In genomic region chr5:17277907-17278306, GRCh38 we compare ENCODE assay signal across 17 cellular contexts.
A peak's percentile ranks its signal among the peaks of the same experiment; 100 is the strongest.
DNase-seq lines count a peak whose midpoint lies in the region; ATAC-seq, FAIRE-seq and TF ChIP-seq lines count a peak whose summit lies in the region.
"Had no signal": no experiment of that assay in that cellular context is flagged by ENCODE, and none has a peak within 500 bp of the region (broad histone marks: within the 10 kb centered on the region; RNA-seq: fewer than 3 reads in every experiment).

No MANE protein-coding gene starts in this region.

- H3K14ac ChIP-seq in mesenchymal stem cell (ENCODE audit: low read length in 2 of 2) = no peak overlapping the region

- H3K9me3 ChIP-seq in OCI-LY3 (ENCODE audit: insufficient read depth, low read length) (no peaks in the 10 kb centered on the region), mesenchymal stem cell (ENCODE audit: control insufficient read depth, low read length) (no peaks in the 10 kb centered on the region)

- no peak overlapping the region for H3K23ac ChIP-seq in mesenchymal stem cell (ENCODE audit: low read length in 2 of 2)

- no peaks in the 10 kb centered on the region for H3K27me3 Mint-ChIP-seq in activated naive CD8-positive, alpha-beta T cell treated with anti-CD3 and anti-CD28 coated beads, Interleukin-2, amount 50 U/mL, for 24 hours
- H3K27me3 Mint-ChIP-seq: brain had no signal

- no peaks in the 10 kb centered on the region for H3K36me3 Mint-ChIP-seq in activated naive CD8-positive, alpha-beta T cell treated with anti-CD3 and anti-CD28 coated beads, Interleukin-2, amount 50 U/mL, for 24 hours (ENCODE audit: low read depth)

- H3K27me3 ChIP-seq in OCI-LY3 (ENCODE audit: low read depth, low read length) = no peaks in the 10 kb centered on the region
- no peaks in the 10 kb centered on the region for H3K27me3 ChIP-seq in mesenchymal stem cell (ENCODE audit: control insufficient read depth in 1 of 2, insufficient read depth in 1 of 2, low read length in 2 of 2)

- H4K20me1 ChIP-seq in OCI-LY3 (ENCODE audit: insufficient read depth, low read length) = peaks cover 14% of the 10 kb centered on the region; the same call in 1 of the 2 replicates

- H2BK15ac ChIP-seq in mesenchymal stem cell (ENCODE audit: low read depth, poor library complexity, severe bottlenecking) = no peak overlapping the region

- TF ChIP-seq POLR2A in GM12891 (IDR thresholded peaks at IDR 0.05; ENCODE audit: low read depth, low read length) = no peak

- ATAC-seq in GM19467 (IDR thresholded peaks at IDR 0.05; ENCODE audit: unreplicated experiment) (peak; percentile 29), HG02885 (IDR thresholded peaks at IDR 0.05; ENCODE audit: poor library complexity, unreplicated experiment) (peak; percentile 19)
- no peak for ATAC-seq in activated naive CD8-positive, alpha-beta T cell treated with anti-CD3 and anti-CD28 coated beads, Interleukin-2, amount 50 U/mL, for 24 hours

- H2BK120ac ChIP-seq in mesenchymal stem cell (ENCODE audit: low read depth, low read length) = no peak overlapping the region

- FAIRE-seq in GM12891 (lab: Jason Lieb, UNC) = peak; percentile 23
- FAIRE-seq: frontal cortex, islet of Langerhans had no signal

- no peak overlapping the region for H3K4me3 Mint-ChIP-seq in activated naive CD8-positive, alpha-beta T cell treated with anti-CD3 and anti-CD28 coated beads, Interleukin-2, amount 50 U/mL, for 24 hours
- H3K4me3 Mint-ChIP-seq: brain had no signal

- no peak overlapping the region for H3K18ac ChIP-seq in mesenchymal stem cell (ENCODE audit: low read depth in 1 of 2, low read length in 2 of 2)

- H4K8ac ChIP-seq in mesenchymal stem cell (ENCODE audit: low read length) = no peak overlapping the region

- H2AFZ ChIP-seq in OCI-LY3 (ENCODE audit: low read depth, low read length) (no peak overlapping the region), mesenchymal stem cell (ENCODE audit: low read depth, low read length) (no peak overlapping the region)

- H3K4me1 Mint-ChIP-seq in activated naive CD8-positive, alpha-beta T cell treated with anti-CD3 and anti-CD28 coated beads, Interleukin-2, amount 50 U/mL, for 24 hours = peaks cover 15% of the 10 kb centered on the region

- no peak for TF ChIP-seq CTCF in OCI-LY3 (IDR thresholded peaks at IDR 0.05; ENCODE audit: low read depth, low read length)

- no peak overlapping the region for H3K4ac ChIP-seq in mesenchymal stem cell (ENCODE audit: low read depth in 1 of 2, low read length in 2 of 2)

- H3K4me2 ChIP-seq in OCI-LY3 (ENCODE audit: low read length) = peak overlapping the region; percentile 62
- no peak overlapping the region for H3K4me2 ChIP-seq in mesenchymal stem cell (ENCODE audit: low read length, poor library complexity, severe bottlenecking)

- peaks cover 88% of the 10 kb centered on the region for H3K4me1 ChIP-seq in OCI-LY3 (ENCODE audit: low read length)
- H3K4me1 ChIP-seq in mesenchymal stem cell (ENCODE audit: control insufficient read depth, insufficient read depth, low read depth, low read length) = no peaks in the 10 kb centered on the region

- DNase-seq in GM12891 (ENCODE audit: insufficient read length, low spot score) = no peak
- no peak for DNase-seq in activated naive CD8-positive, alpha-beta T cell treated with anti-CD3 and anti-CD28 coated beads, Interleukin-2, amount 50 U/mL, for 24 hours
- no peak for DNase-seq in mesenchymal stem cell
- DNase-seq in activated T-cell treated with anti-CD3 and anti-CD28 coated beads for 4 hours = no peak
- DNase-seq in RKO (ENCODE audit: low spot score) = no peak
- DNase-seq: activated CD4-positive, alpha-beta T cell treated with anti-CD3 and anti-CD28 coated beads, Interleukin-2, amount 50 U/mL, for 1 hour; activated effector memory CD4-positive, alpha-beta T cell treated with Interleukin-2 at 50 U/mL for 16 hours; DMS153; NCI-H2171; OCI-M1; stimulated activated CD4-positive, alpha-beta T cell treated with anti-CD3 and anti-CD28 coated beads, Interleukin-2, amount 100 ng/mL, for 24 hours had no signal

- peaks cover 63% of the 10 kb centered on the region for H3K79me2 ChIP-seq in OCI-LY3 (ENCODE audit: low read length)

- no peak overlapping the region for H4K91ac ChIP-seq in mesenchymal stem cell (ENCODE audit: low read length)

- peak overlapping the region; percentile 93 for H3K27ac ChIP-seq in OCI-LY3 (ENCODE audit: low read length)
- no peak overlapping the region for H3K27ac ChIP-seq in mesenchymal stem cell (ENCODE audit: low read length, poor library complexity, severe bottlenecking)

- no peak overlapping the region for H3K27ac Mint-ChIP-seq in activated naive CD8-positive, alpha-beta T cell treated with anti-CD3 and anti-CD28 coated beads, Interleukin-2, amount 50 U/mL, for 24 hours

- H3K36me3 ChIP-seq in OCI-LY3 (replicated peaks; ENCODE audit: low read depth, low read length) (peaks cover 23% of the 10 kb centered on the region), mesenchymal stem cell (ENCODE audit: control insufficient read depth in 1 of 2, insufficient read depth in 2 of 2, low read depth in 1 of 2, low read length in 2 of 2) (peaks cover 22 to 51% of the 10 kb centered on the region in 2 experiments)

- H3K9ac ChIP-seq in OCI-LY3 (ENCODE audit: low read length) (peak overlapping the region; percentile 58), mesenchymal stem cell (ENCODE audit: low read length) (no peak overlapping the region)

- H2AK5ac ChIP-seq in mesenchymal stem cell (ENCODE audit: low read length, severe bottlenecking) = no peak overlapping the region

- H3K79me1 ChIP-seq in mesenchymal stem cell (replicated peaks; ENCODE audit: low read length, poor library complexity, severe bottlenecking) = peaks cover 18% of the 10 kb centered on the region

- H2BK5ac ChIP-seq in mesenchymal stem cell (ENCODE audit: low read depth, low read length, poor library complexity, severe bottlenecking) = no peak overlapping the region

- no peaks in the 10 kb centered on the region for H3K9me3 Mint-ChIP-seq in activated naive CD8-positive, alpha-beta T cell treated with anti-CD3 and anti-CD28 coated beads, Interleukin-2, amount 50 U/mL, for 24 hours

- WGBS in mesenchymal stem cell = 100% methylated on average over 5 of the region's 5 CpGs

- H2BK12ac ChIP-seq in mesenchymal stem cell (ENCODE audit: low read length in 2 of 2) = no peak overlapping the region

- H3K4me3 ChIP-seq in OCI-LY3 (ENCODE audit: low read length) = peak overlapping the region; percentile 36
- H3K4me3 ChIP-seq in mesenchymal stem cell (ENCODE audit: insufficient read depth in 1 of 2, low read depth in 1 of 2, low read length in 2 of 2) = no peak overlapping the region

TF ChIP-seq in GM12891, 5 proteins besides CTCF, POLR2A, EP300 and RAD21:
- TF ChIP-seq PAX5 (IDR thresholded peaks at IDR 0.05; ENCODE audit: insufficient read depth, low read length, severe bottlenecking) = peak; percentile 32
- TF ChIP-seq POLR2AphosphoS5 (IDR thresholded peaks at IDR 0.05; ENCODE audit: low read depth, low read length) = no peak
- no peak for TF ChIP-seq SPI1 (IDR thresholded peaks at IDR 0.05; ENCODE audit: low read depth, low read length)
- peak; percentile 78; the same call in 1 of the 2 replicates for TF ChIP-seq POU2F2 (IDR thresholded peaks at IDR 0.05; ENCODE audit: low read depth, low read length)
- TF ChIP-seq TAF1 (IDR thresholded peaks at IDR 0.05; ENCODE audit: low read depth, low read length) = no peak
